In the genomic region with DNA sequence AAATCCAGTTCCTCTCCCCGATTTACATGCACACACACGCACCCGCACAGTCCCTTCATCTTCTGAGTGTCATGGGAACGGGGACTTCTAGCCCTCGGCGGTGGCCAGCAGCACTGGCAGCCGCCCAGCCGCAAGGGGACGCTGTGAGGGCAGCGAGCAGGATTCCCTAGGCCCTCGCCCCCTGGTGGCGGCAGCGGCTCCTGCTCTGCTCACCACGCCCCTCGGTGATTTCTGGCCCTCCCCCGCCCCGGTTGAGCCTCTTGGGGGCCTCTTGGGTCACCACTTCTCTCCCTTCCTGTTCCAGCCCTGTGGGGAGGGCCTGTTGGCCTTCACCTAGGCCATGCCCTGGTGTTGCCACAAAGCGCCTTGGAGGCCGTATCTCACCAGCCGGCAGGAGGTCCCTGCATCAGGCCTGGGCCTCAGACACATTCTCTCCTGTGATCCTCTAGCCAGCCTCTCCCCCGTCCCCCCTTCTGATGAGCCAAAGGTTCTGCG, we compare ENCODE assay signal across 8 cellular contexts.
A peak's percentile ranks its signal among the peaks of the same experiment; 100 is the strongest.
DNase-seq lines count a peak whose midpoint lies in the region; ATAC-seq lines count a peak whose summit lies in the region.

No MANE protein-coding gene starts in this region.

- no peak overlapping the region for H3K27ac Mint-ChIP-seq in effector memory CD8-positive, alpha-beta T cell

- H3K36me3 Mint-ChIP-seq in effector memory CD8-positive, alpha-beta T cell (ENCODE audit: insufficient read depth): no peaks in the 10 kb centered on the region

- no peaks in the 10 kb centered on the region for H3K9me3 Mint-ChIP-seq in effector memory CD8-positive, alpha-beta T cell

- ATAC-seq in HG03045 (IDR thresholded peaks at IDR 0.05; ENCODE audit: unreplicated experiment) (peak; percentile 60), GM18870 (IDR thresholded peaks at IDR 0.05; ENCODE audit: unreplicated experiment) (no peak)
- peak; percentile 99 for ATAC-seq in effector memory CD8-positive, alpha-beta T cell (replicated peaks)

- H3K4me3 Mint-ChIP-seq in effector memory CD8-positive, alpha-beta T cell: no peak overlapping the region

- H3K4me1 Mint-ChIP-seq in effector memory CD8-positive, alpha-beta T cell (ENCODE audit: low read depth in 2 of 2): peaks cover 0 to 5% of the 10 kb centered on the region in 2 donors

- peak; percentile 87 for DNase-seq in ELF-1 (ENCODE audit: low read depth, low spot score)
- peak; percentile 82 for DNase-seq in NCI-H774 (lab: John Stamatoyannopoulos, UW)
- peak; percentile 23 to 63 for DNase-seq in activated CD8-positive, alpha-beta memory T cell treated with anti-CD3 and anti-CD28 coated beads for 1 hour (ENCODE audit: extremely low read depth in 1 of 2, low read depth in 1 of 2)
- peak; percentile 76 to 79 (median 78) for DNase-seq in effector memory CD8-positive, alpha-beta T cell
- DNase-seq in mucosa of gallbladder (ENCODE audit: low spot score): peak; percentile 36
- peak; percentile 39 to 54 for DNase-seq in stimulated activated CD8-positive, alpha-beta memory T cell treated with anti-CD3 and anti-CD28 coated beads, Interleukin-7, amount 100 ng/mL, for 4 hours (ENCODE audit: low read depth in 2 of 2)

- peaks cover 15 to 39% of the 10 kb centered on the region in 2 donors for H3K27me3 Mint-ChIP-seq in effector memory CD8-positive, alpha-beta T cell

Comparison
In these comparisons a context has a peak if more than half of its experiments do, and no peak if none do; other contexts are left out.
1. DNase-seq: peak in every context shown above with its lines; median percentile 87 in ELF-1; 82 in NCI-H774; 78 in effector memory CD8-positive, alpha-beta T cell; 46 in stimulated activated CD8-positive, alpha-beta memory T cell treated with anti-CD3 and anti-CD28 coated beads, Interleukin-7, amount 100 ng/mL, for 4 hours; 43 in activated CD8-positive, alpha-beta memory T cell treated with anti-CD3 and anti-CD28 coated beads for 1 hour; 36 in mucosa of gallbladder.